In the genomic region with DNA sequence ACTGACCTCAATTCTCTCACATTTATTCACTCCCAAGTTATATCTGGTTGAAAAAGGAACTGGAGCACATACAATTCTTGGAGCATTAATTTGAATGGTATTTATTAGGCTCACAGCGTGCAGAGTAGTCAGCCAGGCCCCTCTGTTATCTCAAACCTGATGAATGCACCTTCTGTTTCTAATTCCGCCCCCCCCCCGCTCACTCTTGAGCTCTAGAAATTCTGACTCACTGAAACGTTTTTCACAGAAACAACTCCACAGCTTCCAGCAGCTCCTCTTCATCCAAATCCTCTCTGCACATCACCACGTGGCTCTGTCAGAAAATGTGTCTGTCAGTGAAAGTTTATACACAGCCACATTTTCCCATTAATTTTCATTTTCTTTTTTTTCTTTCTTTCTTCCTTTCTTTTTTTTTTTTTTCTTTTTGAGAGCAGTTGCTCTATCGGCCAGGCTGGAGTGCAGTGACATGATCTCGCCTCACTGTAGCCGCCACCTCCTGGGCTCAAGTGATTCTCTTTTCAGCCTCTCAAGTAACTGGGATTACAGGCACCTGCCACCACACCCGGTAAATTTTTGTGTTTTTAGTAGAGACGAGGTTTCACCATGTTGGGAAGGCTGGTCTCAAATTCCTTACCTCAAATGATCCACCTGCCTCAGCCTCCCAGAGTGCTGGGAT, we compare ENCODE assay signal across 14 cellular contexts.
DNase-seq lines count a peak whose midpoint lies in the region; TF ChIP-seq lines count a peak whose summit lies in the region.
"Had no signal": no experiment of that assay in that cellular context is flagged by ENCODE, and none has a peak within 500 bp of the region (broad histone marks: within the 10 kb centered on the region; RNA-seq: fewer than 3 reads in every experiment).

No MANE protein-coding gene starts in this region.

- no peak for TF ChIP-seq POLR2A in transverse colon (IDR thresholded peaks at IDR 0.05)

- no peaks in the 10 kb centered on the region for H3K27me3 ChIP-seq in cardiac muscle cell
- H3K27me3 ChIP-seq in transverse colon = no peaks in the 10 kb centered on the region

- H3K4me1 ChIP-seq in cardiac muscle cell (ENCODE audit: low read depth) (no peaks in the 10 kb centered on the region), transverse colon (no peaks in the 10 kb centered on the region)

- H3K27ac ChIP-seq in cardiac muscle cell (no peak overlapping the region), transverse colon (no peak overlapping the region)

- H3K9me3 ChIP-seq in cardiac muscle cell (ENCODE audit: low read depth) (no peaks in the 10 kb centered on the region), transverse colon (peaks cover 2 to 3% of the 10 kb centered on the region in 2 donors)

- intact Hi-C loops in transverse colon (cut with DNase I; ENCODE audit: low total_unique reads) = no loop called here

- WGBS in transverse colon (ENCODE audit: low coverage in 1 of 2), 2 donors = 24 to 54% methylated on average over 5 to 10 of the region's 10 CpGs

- H3K36me3 ChIP-seq in cardiac muscle cell = no peaks in the 10 kb centered on the region
- no peaks in the 10 kb centered on the region for H3K36me3 ChIP-seq in transverse colon

- no peak for TF ChIP-seq CTCF in cardiac muscle cell (IDR thresholded peaks at IDR 0.05; ENCODE audit: low read depth, low read length)
- no peak for TF ChIP-seq CTCF in transverse colon (IDR thresholded peaks at IDR 0.05)

- H3K4me3 ChIP-seq in cardiac muscle cell (no peak overlapping the region), transverse colon (no peak overlapping the region)

- no peak for TF ChIP-seq EP300 in transverse colon (IDR thresholded peaks at IDR 0.05; ENCODE audit: low read depth)

- in situ Hi-C loops in SK-MEL-5 (cut with HindIII; ENCODE audit: low pct_unique_long_range_greater_than_20kb, low sequenced_read_pairs) (no loop called here), transverse colon (cut with MboI; ENCODE audit: low pct_ligation_motif_present in 1 of 4, low pct_unique_long_range_greater_than_20kb in 1 of 4, low sequenced_read_pairs in 3 of 4) (no loop called here)

- DNase-seq in AG08396 (ENCODE audit: low spot score) (peak; percentile 7), SK-MEL-5 (ENCODE audit: low read depth, low spot score) (peak; percentile 78), cardiac muscle cell (ENCODE audit: low read depth in 1 of 2, low spot score in 1 of 2) (peak; percentile 35 to 86), occipital lobe (lab: John Stamatoyannopoulos, UW) (peak; percentile 29), transverse colon (no peak), MV-4-11 (lab: John Stamatoyannopoulos, UW) (no peak), SK-N-DZ (ENCODE audit: low spot score) (no peak), HuH-7 (ENCODE audit: low spot score) (no peak)
- DNase-seq: activated CD4-positive, alpha-beta T cell treated with anti-CD3 and anti-CD28 coated beads, Interleukin-2, amount 50 U/mL, for 48 hours; activated effector memory CD4-positive, alpha-beta T cell treated with Interleukin-2 at 50 U/mL for 16 hours; GOT3; MM.1S; naive thymus-derived CD4-positive, alpha-beta T cell; stimulated activated CD8-positive, alpha-beta memory T cell treated with anti-CD3 and anti-CD28 coated beads, Interleukin-4, amount 100 ng/mL, for 48 hours had no signal

Comparison
In these comparisons a context has a peak if more than half of its experiments do, and no peak if none do; other contexts are left out.
1. DNase-seq: peak in AG08396 (single experiment), SK-MEL-5 (single experiment), cardiac muscle cell (2 of 2) and occipital lobe (single experiment); none in transverse colon (single experiment), MV-4-11 (single experiment), SK-N-DZ (single experiment) and HuH-7 (single experiment).